In the genomic region with DNA sequence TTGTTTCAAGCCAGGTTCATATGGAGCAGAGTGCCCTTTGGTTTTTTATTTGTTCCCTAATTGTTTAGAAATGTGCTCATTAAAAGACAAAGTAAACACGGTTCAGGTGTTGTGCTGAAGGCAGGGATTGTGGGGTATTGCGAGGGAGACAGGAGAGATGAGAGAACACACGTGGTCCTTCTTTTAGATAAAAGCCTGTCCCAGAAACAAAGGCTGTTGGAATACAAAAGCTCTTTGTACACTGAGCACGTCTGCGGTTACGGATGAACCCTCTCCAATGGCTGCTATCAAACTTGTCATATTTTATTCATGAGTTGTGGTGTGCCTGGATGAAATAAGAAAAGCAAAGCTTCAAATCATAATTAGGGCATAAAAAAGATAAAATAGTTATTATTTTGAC, we compare ENCODE assay signal across 23 cellular contexts.
DNase-seq lines count a peak whose midpoint lies in the region; ATAC-seq, FAIRE-seq and TF ChIP-seq lines count a peak whose summit lies in the region.
"Had no signal": no experiment of that assay in that cellular context is flagged by ENCODE, and none has a peak within 500 bp of the region (broad histone marks: within the 10 kb centered on the region; RNA-seq: fewer than 3 reads in every experiment).

No MANE protein-coding gene starts in this region.

- no peak overlapping the region for H3K9ac ChIP-seq in kidney (ENCODE audit: low read length in 2 of 2)

- H3K27me3 Mint-ChIP-seq in neural crest cell (ENCODE audit: low read depth), result peaks cover 11% of the 10 kb centered on the region
- no peaks in the 10 kb centered on the region for H3K27me3 Mint-ChIP-seq in CD8-positive, alpha-beta T cell (ENCODE audit: low read depth)
- H3K27me3 Mint-ChIP-seq: activated CD4-positive, alpha-beta T cell treated with anti-CD3 and anti-CD28 coated beads, Interleukin-2, amount 10 ng/mL, durations not matched to agents 7 days and 5 days; CD4-positive, CD25-positive, alpha-beta regulatory T cell; central memory CD8-positive, alpha-beta T cell; natural killer cell treated with Interleukin-12 subunit alpha and Interleukin-12 subunit beta and Interleukin-15 and Interleukin-18, amount 100 ng/mL, for 72 hours; stimulated activated naive CD8-positive, alpha-beta T cell treated with anti-CD3 and anti-CD28 coated beads, Interleukin-15, amount 100 ng/mL, for 72 hours; T-helper 17 cell had no signal

- H3K27me3 ChIP-seq in CD8-positive, alpha-beta T cell (ENCODE audit: insufficient read depth, low read length), result no peaks in the 10 kb centered on the region
- H3K27me3 ChIP-seq: gastrocnemius medialis, uterus had no signal

- FAIRE-seq in kidney (lab: Jason Lieb, UNC), result no peak

- H3K9me3 ChIP-seq in CD8-positive, alpha-beta T cell (ENCODE audit: low read length), result no peaks in the 10 kb centered on the region
- H3K9me3 ChIP-seq in kidney (ENCODE audit: control insufficient read depth in 1 of 2, low read length in 2 of 2), result no peaks in the 10 kb centered on the region
- H3K9me3 ChIP-seq: gastrocnemius medialis, uterus had no signal

- DNase-seq in DMS153 (lab: John Stamatoyannopoulos, UW), result peak; percentile 99
- peak; percentile 82 to 92 for DNase-seq in NCI-H187 (lab: John Stamatoyannopoulos, UW)
- DNase-seq in NCI-H510A (lab: John Stamatoyannopoulos, UW), result peak; percentile 50
- no peak for DNase-seq in neural crest cell (ENCODE audit: low read depth, low spot score)
- DNase-seq in CD8-positive, alpha-beta T cell, result no peak
- no peak for DNase-seq in kidney
- DNase-seq: ACHN; activated CD4-positive, alpha-beta T cell treated with anti-CD3 and anti-CD28 coated beads, Interleukin-2, amount 10 ng/mL, durations not matched to agents 7 days and 5 days; activated CD8-positive, alpha-beta memory T cell treated with anti-CD3 and anti-CD28 coated beads, Interleukin-2, amount 50 U/mL, for 48 hours; CD4-positive, CD25-positive, alpha-beta regulatory T cell; gastrocnemius medialis; IMR-90; MM.1S; PC-9; stimulated activated naive CD8-positive, alpha-beta T cell treated with anti-CD3 and anti-CD28 coated beads, Interleukin-15, amount 100 ng/mL, for 72 hours; T-helper 17 cell; uterus had no signal

- TF ChIP-seq CTCF in neural crest cell (conservative IDR thresholded peaks at IDR 0.05), result no peak
- no peak for TF ChIP-seq CTCF in CD8-positive, alpha-beta T cell (IDR thresholded peaks at IDR 0.05)
- TF ChIP-seq CTCF in kidney (IDR thresholded peaks at IDR 0.05; ENCODE audit: borderline replicate concordance, extremely low read depth, insufficient read depth), result no peak

- H3K27ac Mint-ChIP-seq in neural crest cell (ENCODE audit: unreplicated experiment), result peak overlapping the region; percentile 93
- no peak overlapping the region for H3K27ac Mint-ChIP-seq in CD8-positive, alpha-beta T cell
- H3K27ac Mint-ChIP-seq: activated CD4-positive, alpha-beta T cell treated with anti-CD3 and anti-CD28 coated beads, Interleukin-2, amount 10 ng/mL, durations not matched to agents 7 days and 5 days; CD4-positive, CD25-positive, alpha-beta regulatory T cell; mesothelial cell of epicardium; natural killer cell treated with Interleukin-12 subunit alpha and Interleukin-12 subunit beta and Interleukin-15 and Interleukin-18, amount 100 ng/mL, for 72 hours; progenitor cell of endocrine pancreas; stimulated activated naive CD8-positive, alpha-beta T cell treated with anti-CD3 and anti-CD28 coated beads, Interleukin-15, amount 100 ng/mL, for 72 hours; T-helper 17 cell had no signal

- peaks cover 20% of the 10 kb centered on the region for H3K4me1 Mint-ChIP-seq in neural crest cell
- no peaks in the 10 kb centered on the region for H3K4me1 Mint-ChIP-seq in CD8-positive, alpha-beta T cell (ENCODE audit: low read depth)
- H3K4me1 Mint-ChIP-seq: activated CD4-positive, alpha-beta T cell treated with anti-CD3 and anti-CD28 coated beads, Interleukin-2, amount 10 ng/mL, durations not matched to agents 7 days and 5 days; CD4-positive, CD25-positive, alpha-beta regulatory T cell; central memory CD8-positive, alpha-beta T cell; mesothelial cell of epicardium; stimulated activated naive CD8-positive, alpha-beta T cell treated with anti-CD3 and anti-CD28 coated beads, Interleukin-15, amount 100 ng/mL, for 72 hours; T-helper 17 cell had no signal

- H3K4me1 ChIP-seq in CD8-positive, alpha-beta T cell (ENCODE audit: insufficient read depth, low read length), result no peaks in the 10 kb centered on the region
- no peaks in the 10 kb centered on the region for H3K4me1 ChIP-seq in kidney (ENCODE audit: control insufficient read depth in 1 of 2, insufficient read depth in 1 of 2, low read depth in 1 of 2, low read length in 2 of 2)
- H3K4me1 ChIP-seq: gastrocnemius medialis, uterus had no signal

- no peak overlapping the region for H3K27ac ChIP-seq in CD8-positive, alpha-beta T cell (ENCODE audit: low read depth, low read length)
- H3K27ac ChIP-seq in kidney (ENCODE audit: low read depth in 2 of 2, low read length in 2 of 2), result no peak overlapping the region
- H3K27ac ChIP-seq: gastrocnemius medialis, PC-9, uterus had no signal

- no peak for ATAC-seq in GM18505 (IDR thresholded peaks at IDR 0.05; ENCODE audit: unreplicated experiment)
- ATAC-seq in CD8-positive, alpha-beta T cell, result no peak
- no peak for ATAC-seq in GM21619 (IDR thresholded peaks at IDR 0.05; ENCODE audit: unreplicated experiment)
- ATAC-seq: gastrocnemius medialis; natural killer cell treated with Interleukin-12 subunit alpha and Interleukin-12 subunit beta and Interleukin-15 and Interleukin-18, amount 100 ng/mL, for 72 hours; stimulated activated naive CD8-positive, alpha-beta T cell treated with anti-CD3 and anti-CD28 coated beads, Interleukin-15, amount 100 ng/mL, for 72 hours; T-helper 17 cell had no signal

- CTCF ChIA-PET in CD8-positive, alpha-beta T cell (lab: Charles Lee), result no interaction called here

- H3K9me3 Mint-ChIP-seq in neural crest cell, result no peaks in the 10 kb centered on the region
- no peaks in the 10 kb centered on the region for H3K9me3 Mint-ChIP-seq in CD8-positive, alpha-beta T cell
- H3K9me3 Mint-ChIP-seq: mesothelial cell of epicardium had no signal

- H3K4me3 Mint-ChIP-seq in neural crest cell, result no peak overlapping the region
- H3K4me3 Mint-ChIP-seq in CD8-positive, alpha-beta T cell, result no peak overlapping the region
- H3K4me3 Mint-ChIP-seq: activated CD4-positive, alpha-beta T cell treated with anti-CD3 and anti-CD28 coated beads, Interleukin-2, amount 10 ng/mL, durations not matched to agents 7 days and 5 days; CD4-positive, CD25-positive, alpha-beta regulatory T cell; central memory CD8-positive, alpha-beta T cell; mesothelial cell of epicardium; natural killer cell treated with Interleukin-12 subunit alpha and Interleukin-12 subunit beta and Interleukin-15 and Interleukin-18, amount 100 ng/mL, for 72 hours; stimulated activated naive CD8-positive, alpha-beta T cell treated with anti-CD3 and anti-CD28 coated beads, Interleukin-15, amount 100 ng/mL, for 72 hours; T-helper 17 cell had no signal

- no peak for TF ChIP-seq POLR2A in GM18505 (IDR thresholded peaks at IDR 0.05; ENCODE audit: borderline replicate concordance, extremely low read depth, insufficient read depth, insufficient read length)

- H3K36me3 ChIP-seq in CD8-positive, alpha-beta T cell (ENCODE audit: insufficient read depth, low read length), result no peaks in the 10 kb centered on the region
- H3K36me3 ChIP-seq in kidney (ENCODE audit: control insufficient read depth in 1 of 2, insufficient read depth in 2 of 2, low read length in 2 of 2), result no peaks in the 10 kb centered on the region
- H3K36me3 ChIP-seq: gastrocnemius medialis, uterus had no signal

- H3K36me3 Mint-ChIP-seq in neural crest cell (ENCODE audit: low read depth), result no peaks in the 10 kb centered on the region
- no peaks in the 10 kb centered on the region for H3K36me3 Mint-ChIP-seq in CD8-positive, alpha-beta T cell
- H3K36me3 Mint-ChIP-seq: CD4-positive, CD25-positive, alpha-beta regulatory T cell; mesothelial cell of epicardium; natural killer cell treated with Interleukin-12 subunit alpha and Interleukin-12 subunit beta and Interleukin-15 and Interleukin-18, amount 100 ng/mL, for 72 hours had no signal

- POLR2A ChIA-PET in CD8-positive, alpha-beta T cell (lab: Charles Lee), result no interaction called here

- intact Hi-C loops in CD8-positive, alpha-beta T cell (cut with DNase I, micrococcal nuclease), result no loop called here
- intact Hi-C loops in kidney (cut with DNase I), result no loop called here

- H3K4me3 ChIP-seq in CD8-positive, alpha-beta T cell (ENCODE audit: low read depth, low read length), result no peak overlapping the region
- no peak overlapping the region for H3K4me3 ChIP-seq in kidney (ENCODE audit: low read length in 2 of 2)
- H3K4me3 ChIP-seq: gastrocnemius medialis, PC-9, uterus had no signal

Comparison
In these comparisons a context has a peak if more than half of its experiments do, and no peak if none do; other contexts are left out.
1. DNase-seq: peak in DMS153 (single experiment), NCI-H187 (2 of 2) and NCI-H510A (single experiment); none in neural crest cell (single experiment), CD8-positive, alpha-beta T cell (0 of 7) and kidney (single experiment).